ENCODE assay signal across 1 cellular context in genomic region chr19:1066251-1066747, GRCh38.
TF ChIP-seq lines count a peak whose summit lies in the region.

No MANE protein-coding gene starts in this region.

TF ChIP-seq in GM12878, 131 proteins besides CTCF, POLR2A, EP300 and RAD21:
- no peak for TF ChIP-seq HCFC1 (IDR thresholded peaks at IDR 0.05; ENCODE audit: low read length)
- no peak for TF ChIP-seq SREBF1 (IDR thresholded peaks at IDR 0.05; ENCODE audit: low read length)
- TF ChIP-seq, protein P1, sequence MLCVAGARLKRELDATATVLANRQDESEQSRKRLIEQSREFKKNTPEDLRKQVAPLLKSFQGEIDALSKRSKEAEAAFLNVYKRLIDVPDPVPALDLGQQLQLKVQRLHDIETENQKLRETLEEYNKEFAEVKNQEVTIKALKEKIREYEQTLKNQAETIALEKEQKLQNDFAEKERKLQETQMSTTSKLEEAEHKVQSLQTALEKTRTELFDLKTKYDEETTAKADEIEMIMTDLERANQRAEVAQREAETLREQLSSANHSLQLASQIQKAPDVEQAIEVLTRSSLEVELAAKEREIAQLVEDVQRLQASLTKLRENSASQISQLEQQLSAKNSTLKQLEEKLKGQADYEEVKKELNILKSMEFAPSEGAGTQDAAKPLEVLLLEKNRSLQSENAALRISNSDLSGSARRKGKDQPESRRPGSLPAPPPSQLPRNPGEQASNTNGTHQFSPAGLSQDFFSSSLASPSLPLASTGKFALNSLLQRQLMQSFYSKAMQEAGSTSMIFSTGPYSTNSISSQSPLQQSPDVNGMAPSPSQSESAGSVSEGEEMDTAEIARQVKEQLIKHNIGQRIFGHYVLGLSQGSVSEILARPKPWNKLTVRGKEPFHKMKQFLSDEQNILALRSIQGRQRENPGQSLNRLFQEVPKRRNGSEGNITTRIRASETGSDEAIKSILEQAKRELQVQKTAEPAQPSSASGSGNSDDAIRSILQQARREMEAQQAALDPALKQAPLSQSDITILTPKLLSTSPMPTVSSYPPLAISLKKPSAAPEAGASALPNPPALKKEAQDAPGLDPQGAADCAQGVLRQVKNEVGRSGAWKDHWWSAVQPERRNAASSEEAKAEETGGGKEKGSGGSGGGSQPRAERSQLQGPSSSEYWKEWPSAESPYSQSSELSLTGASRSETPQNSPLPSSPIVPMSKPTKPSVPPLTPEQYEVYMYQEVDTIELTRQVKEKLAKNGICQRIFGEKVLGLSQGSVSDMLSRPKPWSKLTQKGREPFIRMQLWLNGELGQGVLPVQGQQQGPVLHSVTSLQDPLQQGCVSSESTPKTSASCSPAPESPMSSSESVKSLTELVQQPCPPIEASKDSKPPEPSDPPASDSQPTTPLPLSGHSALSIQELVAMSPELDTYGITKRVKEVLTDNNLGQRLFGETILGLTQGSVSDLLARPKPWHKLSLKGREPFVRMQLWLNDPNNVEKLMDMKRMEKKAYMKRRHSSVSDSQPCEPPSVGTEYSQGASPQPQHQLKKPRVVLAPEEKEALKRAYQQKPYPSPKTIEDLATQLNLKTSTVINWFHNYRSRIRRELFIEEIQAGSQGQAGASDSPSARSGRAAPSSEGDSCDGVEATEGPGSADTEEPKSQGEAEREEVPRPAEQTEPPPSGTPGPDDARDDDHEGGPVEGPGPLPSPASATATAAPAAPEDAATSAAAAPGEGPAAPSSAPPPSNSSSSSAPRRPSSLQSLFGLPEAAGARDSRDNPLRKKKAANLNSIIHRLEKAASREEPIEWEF (IDR thresholded peaks at IDR 0.05; ENCODE audit: insufficient replicate concordance, low read depth, low read length) = no peak
- no peak for TF ChIP-seq BCL3 (IDR thresholded peaks at IDR 0.05; ENCODE audit: borderline replicate concordance, insufficient read depth, low read depth, low read length, poor library complexity, severe bottlenecking)
- no peak for TF ChIP-seq MEF2A (IDR thresholded peaks at IDR 0.05; ENCODE audit: insufficient read depth, low read depth, low read length)
- no peak for TF ChIP-seq NBN (IDR thresholded peaks at IDR 0.05)
- TF ChIP-seq SIX5 (IDR thresholded peaks at IDR 0.05; ENCODE audit: low read depth, low read length, severe bottlenecking) = no peak
- TF ChIP-seq ASH2L (IDR thresholded peaks at IDR 0.05; ENCODE audit: borderline replicate concordance, low read depth) = no peak
- TF ChIP-seq, protein P2, sequence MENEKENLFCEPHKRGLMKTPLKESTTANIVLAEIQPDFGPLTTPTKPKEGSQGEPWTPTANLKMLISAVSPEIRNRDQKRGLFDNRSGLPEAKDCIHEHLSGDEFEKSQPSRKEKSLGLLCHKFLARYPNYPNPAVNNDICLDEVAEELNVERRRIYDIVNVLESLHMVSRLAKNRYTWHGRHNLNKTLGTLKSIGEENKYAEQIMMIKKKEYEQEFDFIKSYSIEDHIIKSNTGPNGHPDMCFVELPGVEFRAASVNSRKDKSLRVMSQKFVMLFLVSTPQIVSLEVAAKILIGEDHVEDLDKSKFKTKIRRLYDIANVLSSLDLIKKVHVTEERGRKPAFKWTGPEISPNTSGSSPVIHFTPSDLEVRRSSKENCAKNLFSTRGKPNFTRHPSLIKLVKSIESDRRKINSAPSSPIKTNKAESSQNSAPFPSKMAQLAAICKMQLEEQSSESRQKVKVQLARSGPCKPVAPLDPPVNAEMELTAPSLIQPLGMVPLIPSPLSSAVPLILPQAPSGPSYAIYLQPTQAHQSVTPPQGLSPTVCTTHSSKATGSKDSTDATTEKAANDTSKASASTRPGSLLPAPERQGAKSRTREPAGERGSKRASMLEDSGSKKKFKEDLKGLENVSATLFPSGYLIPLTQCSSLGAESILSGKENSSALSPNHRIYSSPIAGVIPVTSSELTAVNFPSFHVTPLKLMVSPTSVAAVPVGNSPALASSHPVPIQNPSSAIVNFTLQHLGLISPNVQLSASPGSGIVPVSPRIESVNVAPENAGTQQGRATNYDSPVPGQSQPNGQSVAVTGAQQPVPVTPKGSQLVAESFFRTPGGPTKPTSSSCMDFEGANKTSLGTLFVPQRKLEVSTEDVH (IDR thresholded peaks at IDR 0.05; ENCODE audit: low read depth, partially characterized antibody) = no peak
- no peak for TF ChIP-seq SUZ12 (IDR thresholded peaks at IDR 0.05; ENCODE audit: unreplicated experiment)
- TF ChIP-seq HSF1 (IDR thresholded peaks at IDR 0.05; ENCODE audit: low read depth, low read length) = no peak
- no peak for TF ChIP-seq GABPA (IDR thresholded peaks at IDR 0.05; ENCODE audit: low read depth)
- no peak for TF ChIP-seq ZBTB40 (IDR thresholded peaks at IDR 0.05; ENCODE audit: borderline replicate concordance)
